ENCODE assay signal across 31 cellular contexts in the genomic region with DNA sequence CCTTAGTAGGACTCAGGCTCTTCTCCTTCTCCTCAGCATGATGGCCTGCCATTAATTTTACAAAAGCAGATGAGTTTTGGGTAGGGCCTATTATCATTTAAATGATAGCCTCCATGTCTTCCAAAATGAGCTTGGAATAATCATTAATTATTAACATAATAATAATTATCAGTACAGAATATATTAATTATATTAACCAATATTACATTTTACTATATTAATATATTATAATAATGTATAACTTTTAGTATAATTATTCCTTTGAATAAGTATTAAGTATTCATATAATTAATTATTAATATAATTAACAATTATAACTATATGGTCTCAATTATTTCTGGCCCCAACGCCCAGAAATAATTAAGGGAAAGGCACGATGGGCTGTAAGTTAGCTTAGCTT.
"Had no signal": no experiment of that assay in that cellular context is flagged by ENCODE, and none has a peak within 500 bp of the region (broad histone marks: within the 10 kb centered on the region; RNA-seq: fewer than 3 reads in every experiment).

No MANE protein-coding gene starts in this region.

- ATAC-seq: activated naive CD4-positive, alpha-beta T cell treated with anti-CD3 and anti-CD28 coated beads, Interleukin-2, amount 50 U/mL, for 72 hours; activated T-cell treated with anti-CD3 and anti-CD28 coated beads, Interleukin-2, amount 50 U/mL, for 72 hours; foreskin keratinocyte had no signal

- H3K27me3 Mint-ChIP-seq: activated CD4-positive, alpha-beta memory T cell treated with anti-CD3 and anti-CD28 coated beads, Interleukin-2, amount 10 ng/mL, durations not matched to agents 7 days and 5 days; activated CD4-positive, alpha-beta T cell treated with anti-CD3 and anti-CD28 coated beads, Interleukin-2, amount 10 ng/mL, durations not matched to agents 7 days and 5 days; activated naive CD4-positive, alpha-beta T cell treated with anti-CD3 and anti-CD28 coated beads, Interleukin-2, amount 10 ng/mL, durations not matched to agents 7 days and 5 days; activated naive CD8-positive, alpha-beta T cell treated with anti-CD3 and anti-CD28 coated beads, Interleukin-2, amount 10 ng/mL, durations not matched to agents 7 days and 5 days; activated T-cell treated with anti-CD3 and anti-CD28 coated beads, Interleukin-2, amount 50 U/mL, for 24 hours; brain; dendritic cell treated with granulocyte-macrophage colony-stimulating factor and Interleukin-4, amounts not matched to agents 40 ng/mL and 50 ng/mL, for 4 days had no signal

- H3K27ac Mint-ChIP-seq: activated CD4-positive, alpha-beta memory T cell treated with anti-CD3 and anti-CD28 coated beads, Interleukin-2, amount 10 ng/mL, durations not matched to agents 7 days and 5 days; activated CD4-positive, alpha-beta T cell treated with anti-CD3 and anti-CD28 coated beads, Interleukin-2, amount 10 ng/mL, durations not matched to agents 7 days and 5 days; activated naive CD4-positive, alpha-beta T cell treated with anti-CD3 and anti-CD28 coated beads, Interleukin-2, amount 10 ng/mL, durations not matched to agents 7 days and 5 days; activated naive CD4-positive, alpha-beta T cell treated with anti-CD3 and anti-CD28 coated beads, Interleukin-2, amount 50 U/mL, for 72 hours; activated naive CD8-positive, alpha-beta T cell treated with anti-CD3 and anti-CD28 coated beads, Interleukin-2, amount 10 ng/mL, durations not matched to agents 7 days and 5 days; activated T-cell treated with anti-CD3 and anti-CD28 coated beads, Interleukin-2, amount 50 U/mL, for 24 hours; activated T-cell treated with anti-CD3 and anti-CD28 coated beads, Interleukin-2, amount 50 U/mL, for 72 hours; brain; dendritic cell treated with granulocyte-macrophage colony-stimulating factor and Interleukin-4, amounts not matched to agents 40 ng/mL and 50 ng/mL, for 4 days; endodermal cell; T-helper 1 cell treated with Interleukin-12 subunit alpha and Interleukin-12 subunit beta and Interleukin-4 antibody, amounts not matched to agents 30 μg/mL and 1 μg/mL, for 36 hours had no signal

- H3K4me1 Mint-ChIP-seq: activated CD4-positive, alpha-beta memory T cell treated with anti-CD3 and anti-CD28 coated beads, Interleukin-2, amount 10 ng/mL, durations not matched to agents 7 days and 5 days; activated CD4-positive, alpha-beta T cell treated with anti-CD3 and anti-CD28 coated beads, Interleukin-2, amount 10 ng/mL, durations not matched to agents 7 days and 5 days; activated naive CD4-positive, alpha-beta T cell treated with anti-CD3 and anti-CD28 coated beads, Interleukin-2, amount 10 ng/mL, durations not matched to agents 7 days and 5 days; activated naive CD8-positive, alpha-beta T cell treated with anti-CD3 and anti-CD28 coated beads, Interleukin-2, amount 10 ng/mL, durations not matched to agents 7 days and 5 days had no signal

- H3K4me3 ChIP-seq: ascending aorta, breast epithelium, cardiac muscle cell, coronary artery, dorsolateral prefrontal cortex, esophagus muscularis mucosa had no signal

- H3K36me3 ChIP-seq: ascending aorta, breast epithelium, cardiac muscle cell, esophagus muscularis mucosa had no signal

- H3K27me3 ChIP-seq: ascending aorta, breast epithelium, cardiac muscle cell, dorsolateral prefrontal cortex, esophagus muscularis mucosa, foreskin keratinocyte had no signal

- H3K4me3 Mint-ChIP-seq: activated CD4-positive, alpha-beta memory T cell treated with anti-CD3 and anti-CD28 coated beads, Interleukin-2, amount 10 ng/mL, durations not matched to agents 7 days and 5 days; activated CD4-positive, alpha-beta T cell treated with anti-CD3 and anti-CD28 coated beads, Interleukin-2, amount 10 ng/mL, durations not matched to agents 7 days and 5 days; activated naive CD4-positive, alpha-beta T cell treated with anti-CD3 and anti-CD28 coated beads, Interleukin-2, amount 10 ng/mL, durations not matched to agents 7 days and 5 days; activated naive CD8-positive, alpha-beta T cell treated with anti-CD3 and anti-CD28 coated beads, Interleukin-2, amount 10 ng/mL, durations not matched to agents 7 days and 5 days; activated T-cell treated with anti-CD3 and anti-CD28 coated beads, Interleukin-2, amount 50 U/mL, for 24 hours; activated T-cell treated with anti-CD3 and anti-CD28 coated beads, Interleukin-2, amount 50 U/mL, for 72 hours; brain; dendritic cell treated with granulocyte-macrophage colony-stimulating factor and Interleukin-4, amounts not matched to agents 40 ng/mL and 50 ng/mL, for 4 days; endodermal cell; T-helper 1 cell treated with Interleukin-12 subunit alpha and Interleukin-12 subunit beta and Interleukin-4 antibody, amounts not matched to agents 30 μg/mL and 1 μg/mL, for 36 hours had no signal

- H3K27ac ChIP-seq: ascending aorta, breast epithelium, cardiac muscle cell, coronary artery, dorsolateral prefrontal cortex, esophagus muscularis mucosa, foreskin keratinocyte had no signal

- H3K4me1 ChIP-seq: ascending aorta, breast epithelium, esophagus muscularis mucosa had no signal

- H3K9me3 Mint-ChIP-seq: activated CD4-positive, alpha-beta T cell treated with anti-CD3 and anti-CD28 coated beads, Interleukin-2, amount 10 ng/mL, durations not matched to agents 7 days and 5 days; activated naive CD4-positive, alpha-beta T cell treated with anti-CD3 and anti-CD28 coated beads, Interleukin-2, amount 10 ng/mL, durations not matched to agents 7 days and 5 days; activated naive CD8-positive, alpha-beta T cell treated with anti-CD3 and anti-CD28 coated beads, Interleukin-2, amount 10 ng/mL, durations not matched to agents 7 days and 5 days; activated T-cell treated with anti-CD3 and anti-CD28 coated beads, Interleukin-2, amount 50 U/mL, for 24 hours; T-helper 1 cell treated with Interleukin-12 subunit alpha and Interleukin-12 subunit beta and Interleukin-4 antibody, amounts not matched to agents 30 μg/mL and 1 μg/mL, for 36 hours had no signal

- DNase-seq: activated CD4-positive, alpha-beta memory T cell treated with anti-CD3 and anti-CD28 coated beads, Interleukin-2, amount 10 ng/mL, durations not matched to agents 7 days and 5 days; activated CD4-positive, alpha-beta T cell treated with anti-CD3 and anti-CD28 coated beads for 1 hour; activated CD4-positive, alpha-beta T cell treated with anti-CD3 and anti-CD28 coated beads for 4 hours; activated CD4-positive, alpha-beta T cell treated with anti-CD3 and anti-CD28 coated beads, Interleukin-2, amount 10 ng/mL, durations not matched to agents 7 days and 5 days; activated CD4-positive, alpha-beta T cell treated with anti-CD3 and anti-CD28 coated beads, Interleukin-2, amount 50 U/mL, for 4 hours; activated CD8-positive, alpha-beta memory T cell treated with anti-CD3 and anti-CD28 coated beads, Interleukin-2, amount 50 U/mL, for 48 hours; activated gamma-delta T cell; activated naive CD4-positive, alpha-beta T cell; activated naive CD4-positive, alpha-beta T cell treated with anti-CD3 and anti-CD28 coated beads, Interleukin-2, amount 10 ng/mL, durations not matched to agents 7 days and 5 days; activated naive CD8-positive, alpha-beta T cell treated with anti-CD3 and anti-CD28 coated beads, Interleukin-2, amount 10 ng/mL, durations not matched to agents 7 days and 5 days; activated T-cell treated with anti-CD3 and anti-CD28 coated beads for 4 hours; activated T-cell treated with anti-CD3 and anti-CD28 coated beads, Interleukin-2, amount 50 U/mL, for 24 hours; central memory CD4-positive, alpha-beta T cell; cerebellar nuclear complex; dorsolateral prefrontal cortex; effector memory CD4-positive, alpha-beta T cell; endodermal cell; erythroblast; head of caudate nucleus; T-helper 9 cell had no signal

- H3K36me3 Mint-ChIP-seq: activated naive CD4-positive, alpha-beta T cell treated with anti-CD3 and anti-CD28 coated beads, Interleukin-2, amount 10 ng/mL, durations not matched to agents 7 days and 5 days; activated naive CD4-positive, alpha-beta T cell treated with anti-CD3 and anti-CD28 coated beads, Interleukin-2, amount 50 U/mL, for 72 hours; activated naive CD8-positive, alpha-beta T cell treated with anti-CD3 and anti-CD28 coated beads, Interleukin-2, amount 10 ng/mL, durations not matched to agents 7 days and 5 days; brain had no signal

- H3K9me3 ChIP-seq: ascending aorta, breast epithelium had no signal
